8 cellular contexts compared by ENCODE assay signal in genomic region chr14:21385170-21385904, GRCh38. TPM values are rescaled to one million over a fixed set of nuclear protein-coding genes. Genes with fewer than 3 reads are reported as not detected.
A peak's percentile ranks its signal among the peaks of the same experiment; 100 is the strongest.
DNase-seq lines count a peak whose midpoint lies in the region; ATAC-seq, FAIRE-seq and TF ChIP-seq lines count a peak whose summit lies in the region.

No MANE protein-coding gene starts in this region.

- H3K27ac ChIP-seq in A549 (peak overlapping the region; percentile 91 to 97; a peak in 3 of 6 replicates), uterus (peak overlapping the region; percentile 89 to 90)

- no peak for DNase-seq in A549 (ENCODE audit: low read depth in 1 of 2, low spot score in 1 of 2)
- DNase-seq in SIG-M5 (lab: John Stamatoyannopoulos, UW): peak; percentile 30
- no peak for DNase-seq in glutamatergic neuron
- DNase-seq in uterus: no peak
- no peak for DNase-seq in activated gamma-delta T cell (lab: John Stamatoyannopoulos, UW)
- no peak for DNase-seq in AG08396 (ENCODE audit: low spot score)

- WGBS in A549 (ENCODE audit: missing lambda C conversion rate): 95% methylated on average over 7 of the region's 7 CpGs

- TF ChIP-seq CTCF in A549 (IDR thresholded peaks at IDR 0.05) (no peak), glutamatergic neuron (IDR thresholded peaks at IDR 0.05; ENCODE audit: partially characterized antibody, unreplicated experiment) (no peak), uterus (IDR thresholded peaks at IDR 0.05) (no peak)

- no peak for TF ChIP-seq RAD21 in A549 (conservative IDR thresholded peaks at IDR 0.05 in 1 of 2, IDR thresholded peaks at IDR 0.05 in 1 of 2)

- H3K27me3 Mint-ChIP-seq in glutamatergic neuron (ENCODE audit: unreplicated experiment): peaks cover 5% of the 10 kb centered on the region

- CTCF ChIA-PET in A549 (lab: Yijun Ruan, JAX): interaction anchor here (0.6 to 1.4 kb wide), 5 partner anchors 8 to 982 kb away, joined by 3 to 5 read pairs (median 3); partner anchors contain the start of gene CHD8

- peak overlapping the region; percentile 62 for H3K27ac Mint-ChIP-seq in glutamatergic neuron (ENCODE audit: unreplicated experiment)

- H3K9me3 ChIP-seq in A549 (no peaks in the 10 kb centered on the region), uterus (no peaks in the 10 kb centered on the region)

- peak overlapping the region; percentile 77 for H3K4me2 ChIP-seq in A549

- H3K36me3 ChIP-seq in uterus: no peaks in the 10 kb centered on the region

- POLR2A ChIA-PET in A549 (lab: Yijun Ruan, JAX): no interaction called here

- no peak for TF ChIP-seq POLR2A in A549 (IDR thresholded peaks at IDR 0.05; ENCODE audit: low read length)
- no peak for TF ChIP-seq POLR2A in uterus (IDR thresholded peaks at IDR 0.05)

- no peaks in the 10 kb centered on the region for H3K36me3 Mint-ChIP-seq in glutamatergic neuron (ENCODE audit: unreplicated experiment)

- no peak for TF ChIP-seq EP300 in A549 (IDR thresholded peaks at IDR 0.05)

- peaks cover 8% of the 10 kb centered on the region for H3K4me1 Mint-ChIP-seq in glutamatergic neuron (ENCODE audit: low read depth, unreplicated experiment)

- peaks cover 7% of the 10 kb centered on the region for H3K9me3 Mint-ChIP-seq in glutamatergic neuron (ENCODE audit: unreplicated experiment)

- H3K4me3 Mint-ChIP-seq in glutamatergic neuron (ENCODE audit: unreplicated experiment): peak overlapping the region; percentile 100

- intact Hi-C loops in uterus (cut with DNase I; ENCODE audit: low total_unique reads): no loop called here

- FAIRE-seq in A549 (lab: Jason Lieb, UNC): no peak

- H3K4me3 ChIP-seq in A549: no peak overlapping the region
- no peak overlapping the region for H3K4me3 ChIP-seq in uterus

- H3K4me1 ChIP-seq in A549: peaks cover 27% of the 10 kb centered on the region
- H3K4me1 ChIP-seq in uterus: peaks cover 0 to 15% of the 10 kb centered on the region in 2 donors

- no peaks in the 10 kb centered on the region for H3K27me3 ChIP-seq in uterus

- ATAC-seq in A549 (no peak), GM18909 (IDR thresholded peaks at IDR 0.05; ENCODE audit: poor library complexity, unreplicated experiment) (peak; percentile 30), GM21423 (IDR thresholded peaks at IDR 0.05; ENCODE audit: unreplicated experiment) (no peak)

TF ChIP-seq in A549, 52 proteins besides CTCF, POLR2A, EP300 and RAD21:
- TF ChIP-seq EHF (CRISPR knock-in tag; IDR thresholded peaks at IDR 0.05) (no peak), FOSL2 (IDR thresholded peaks at IDR 0.05) (no peak), FOSL2 (CRISPR knock-in tag; IDR thresholded peaks at IDR 0.05) (no peak), KDM5A (IDR thresholded peaks at IDR 0.05) (no peak), HDAC2 (IDR thresholded peaks at IDR 0.05) (no peak), BCL3 (IDR thresholded peaks at IDR 0.05) (no peak), ZC3H11A (IDR thresholded peaks at IDR 0.05) (no peak), ZFP36 (IDR thresholded peaks at IDR 0.05; ENCODE audit: borderline replicate concordance, partially characterized antibody) (no peak), CHD4 (IDR thresholded peaks at IDR 0.05; ENCODE audit: borderline replicate concordance) (no peak), SMC3 (IDR thresholded peaks at IDR 0.05) (no peak), RCOR1 (IDR thresholded peaks at IDR 0.05; ENCODE audit: low read depth, low read length) (no peak), CHD2 (IDR thresholded peaks at IDR 0.05; ENCODE audit: low read length, partially characterized antibody) (no peak), MYC (IDR thresholded peaks at IDR 0.05; ENCODE audit: borderline replicate concordance, low read length) (no peak), GATA3 (IDR thresholded peaks at IDR 0.05; ENCODE audit: borderline replicate concordance) (no peak), REST (IDR thresholded peaks at IDR 0.05) (no peak), TFCP2L1 (CRISPR knock-in tag; IDR thresholded peaks at IDR 0.05) (no peak), FOSB (CRISPR knock-in tag; IDR thresholded peaks at IDR 0.05) (no peak), PBX3 (IDR thresholded peaks at IDR 0.05) (no peak), MAFK (IDR thresholded peaks at IDR 0.05; ENCODE audit: partially characterized antibody) (no peak), JUN (IDR thresholded peaks at IDR 0.05) (no peak)

RNA-seq across cellular contexts. Expression of gene SUPT16H, which starts 1.5 kb away (rescaled TPM):
- polyA plus RNA-seq in A549 (2011; rRNA removed) (121 and 129 TPM in 2 replicates), A549 (2017; fragmentation: RNase III; extraction: RNeasy Plus Mini Kit Qiagen cat#74134 plus additional on column Dnase treatment) (126 to 138 TPM (median 131 TPM) in 3 replicates)
- 49.5 and 54.0 TPM in 2 replicates for polyA plus RNA-seq in A549 (2012; cell fraction: cytosol; rRNA removed)
- 40.1 and 72.9 TPM in 2 replicates for polyA plus RNA-seq in A549 (2012; cell fraction: nucleus; rRNA removed)
- polyA minus RNA-seq in A549 (2011; rRNA and poly(A)+ RNA removed): 90.2 and 101 TPM in 2 replicates
- total RNA-seq in glutamatergic neuron (ENCODE audit: unreplicated experiment) (97.6 TPM), uterus (100 to 1,000 TPM in 1 of 4 donors, 10 to 100 TPM in 3; 31.5 to 115 (median 64.1) TPM)
